In the genomic region with DNA sequence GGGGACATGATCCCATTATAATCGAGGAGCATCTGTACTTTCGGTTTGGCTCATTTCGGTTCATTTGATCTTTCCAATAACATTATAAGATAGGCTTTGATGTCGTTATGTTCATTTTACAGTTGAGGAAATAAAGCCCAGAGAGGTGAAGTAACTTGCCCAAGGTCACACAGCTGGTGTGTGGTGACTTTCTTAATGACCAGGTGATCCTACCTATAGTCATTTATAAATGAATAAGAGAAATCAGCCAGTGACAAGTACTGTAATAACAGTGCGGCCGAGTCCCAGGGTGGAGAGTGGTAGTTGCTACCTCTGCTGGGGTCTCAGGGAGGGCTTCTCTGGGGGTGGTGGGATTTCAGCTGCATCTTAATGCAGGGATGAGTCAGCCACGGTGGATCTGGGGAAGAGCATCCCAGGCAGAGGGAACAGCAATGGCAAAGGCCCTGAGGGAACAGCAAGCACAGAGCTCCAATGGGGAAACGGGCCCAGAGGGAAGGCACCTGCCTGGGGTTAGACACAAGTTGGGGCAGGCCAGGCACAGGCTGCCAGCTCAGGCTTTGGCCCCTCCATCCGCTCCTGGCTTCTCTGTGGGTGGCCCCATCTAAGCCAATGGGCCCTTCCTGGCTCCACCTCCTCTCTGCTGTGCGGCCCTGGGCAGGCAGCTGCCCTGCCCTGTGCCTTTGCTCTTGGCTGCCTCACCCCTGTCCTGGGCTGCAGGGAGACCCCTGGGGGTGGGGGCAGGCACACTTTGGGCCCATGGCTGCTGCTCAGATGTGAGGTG, we compare ENCODE assay signal across 1 cellular context.
TF ChIP-seq lines count a peak whose summit lies in the region.

No MANE protein-coding gene starts in this region.

TF ChIP-seq in H1, 55 proteins besides CTCF, POLR2A, EP300 and RAD21:
- TF ChIP-seq RFX5 (IDR thresholded peaks at IDR 0.05; ENCODE audit: borderline replicate concordance, low read depth, low read length) = no peak
- peak in 1 of 2 experiments; percentile 39; a peak in 1 of 4 replicates for TF ChIP-seq HDAC2 (IDR thresholded peaks at IDR 0.05; ENCODE audit: borderline replicate concordance in 1 of 2, low read depth in 2 of 2, low read length in 2 of 2)
- TF ChIP-seq KDM1A (IDR thresholded peaks at IDR 0.05; ENCODE audit: borderline replicate concordance, low read length) = peak; percentile 78
